In genomic region chr13:21060827-21061076, GRCh38 we compare ENCODE assay signal across 8 cellular contexts. TPM values are rescaled to one million over a fixed set of nuclear protein-coding genes. Genes with fewer than 3 reads are reported as not detected.
DNase-seq lines count a peak whose midpoint lies in the region; ATAC-seq lines count a peak whose summit lies in the region.

No MANE protein-coding gene starts in this region.

- H3K4me3 ChIP-seq in SK-N-MC (peak overlapping the region; percentile 92), skeletal muscle cell (ENCODE audit: low read depth, low read length) (peak overlapping the region; percentile 89)

- H3K9me3 ChIP-seq in SK-N-MC (ENCODE audit: low read depth, low read length) = no peaks in the 10 kb centered on the region

- H3K27ac ChIP-seq in SK-N-MC = no peak overlapping the region

- no peaks in the 10 kb centered on the region for H3K36me3 ChIP-seq in SK-N-MC (ENCODE audit: insufficient read depth, low read length)

- DNase-seq in SK-N-MC (ENCODE audit: low read depth, low spot score) (no peak), left ventricle myocardium superior (peak; percentile 72), skeletal muscle cell (ENCODE audit: low read depth) (no peak), NCI-H446 treated with DMSO at 0.1 percent for 48 hours (lab: John Stamatoyannopoulos, UW) (no peak)
- no peak for DNase-seq in stimulated activated CD4-positive, alpha-beta T cell treated with anti-CD3 and anti-CD28 coated beads, Interleukin-15, amount 100 ng/mL, for 24 hours

- H3K9ac ChIP-seq in SK-N-MC (ENCODE audit: insufficient read length) = peak overlapping the region; percentile 91

- intact Hi-C loops in left ventricle myocardium superior (cut with micrococcal nuclease) = no loop called here

- ATAC-seq in GM19455 (IDR thresholded peaks at IDR 0.05; ENCODE audit: unreplicated experiment) = peak; percentile 20
- no peak for ATAC-seq in left ventricle myocardium superior
- ATAC-seq in GM18870 (IDR thresholded peaks at IDR 0.05; ENCODE audit: unreplicated experiment) = no peak
- ATAC-seq in HG02938 (IDR thresholded peaks at IDR 0.05; ENCODE audit: unreplicated experiment) = no peak

RNA-seq across cellular contexts. Expression of gene LATS2, which starts 0.6 kb away (rescaled TPM):
- total RNA-seq in left ventricle myocardium superior = 25.1 TPM
